ENCODE assay signal across 24 cellular contexts in genomic region chr18:24678626-24679025, GRCh38.
"Had no signal": no experiment of that assay in that cellular context is flagged by ENCODE, and none has a peak within 500 bp of the region (broad histone marks: within the 10 kb centered on the region; RNA-seq: fewer than 3 reads in every experiment).

No MANE protein-coding gene starts in this region.

- H3K4me1 Mint-ChIP-seq: activated naive CD8-positive, alpha-beta T cell treated with anti-CD3 and anti-CD28 coated beads, Interleukin-2, amount 10 ng/mL, durations not matched to agents 7 days and 5 days had no signal

- DNase-seq: activated CD4-positive, alpha-beta T cell treated with anti-CD3 and anti-CD28 coated beads for 4 hours; activated CD8-positive, alpha-beta memory T cell treated with anti-CD3 and anti-CD28 coated beads, Interleukin-2, amount 50 U/mL, for 4 hours; activated CD8-positive, alpha-beta T cell treated with anti-CD3 and anti-CD28 coated beads for 36 hours; activated naive CD4-positive, alpha-beta T cell treated with anti-CD3 and anti-CD28 coated beads, Interleukin-2, amount 50 U/mL, for 16 hours; activated naive CD8-positive, alpha-beta T cell treated with anti-CD3 and anti-CD28 coated beads, Interleukin-2, amount 10 ng/mL, durations not matched to agents 7 days and 5 days; activated T-cell treated with anti-CD3 and anti-CD28 coated beads, Interleukin-2, amount 50 U/mL, for 72 hours; adrenal gland; cerebellar nuclear complex; Karpas-422; NCI-H1092 treated with DMSO at 0.1 percent for 48 hours; NCI-H1417 treated with DMSO at 0.1 percent for 48 hours; NCI-H1694; NCI-H2029; NCI-H2107; NCI-H345; NCI-H510A; NCI-H526 treated with DMSO at 0.1 percent for 48 hours; NK-92 treated with Interleukin-12 subunit alpha and Interleukin-12 subunit beta, amount 100 ng/mL, for 24 hours; PC-3; SHP77 had no signal

- H3K9me3 Mint-ChIP-seq: activated CD8-positive, alpha-beta T cell treated with anti-CD3 and anti-CD28 coated beads for 36 hours; activated naive CD8-positive, alpha-beta T cell treated with anti-CD3 and anti-CD28 coated beads, Interleukin-2, amount 10 ng/mL, durations not matched to agents 7 days and 5 days; T-helper 1 cell treated with Interleukin-12 subunit alpha and Interleukin-12 subunit beta and Interleukin-4 antibody, amounts not matched to agents 30 μg/mL and 1 μg/mL, for 36 hours had no signal

- H3K4me3 Mint-ChIP-seq: activated CD8-positive, alpha-beta T cell treated with anti-CD3 and anti-CD28 coated beads for 36 hours; activated naive CD8-positive, alpha-beta T cell treated with anti-CD3 and anti-CD28 coated beads, Interleukin-2, amount 10 ng/mL, durations not matched to agents 7 days and 5 days; activated T-cell treated with anti-CD3 and anti-CD28 coated beads, Interleukin-2, amount 50 U/mL, for 72 hours; T-helper 1 cell treated with Interleukin-12 subunit alpha and Interleukin-12 subunit beta and Interleukin-4 antibody, amounts not matched to agents 30 μg/mL and 1 μg/mL, for 36 hours had no signal

- H3K4me3 ChIP-seq: adrenal gland, SJSA1 had no signal

- H3K27ac ChIP-seq: adrenal gland, SJSA1 had no signal

- ATAC-seq: activated CD4-positive, CD25-positive, alpha-beta regulatory T cell treated with anti-CD3 and anti-CD28 coated beads, Interleukin-2, amount 50 U/mL, for 24 hours; activated CD8-positive, alpha-beta T cell treated with anti-CD3 and anti-CD28 coated beads for 36 hours; PC-3; SK-N-SH treated with all-trans-retinoic acid at 6 μM for 48 hours had no signal

- H3K36me3 Mint-ChIP-seq: activated naive CD8-positive, alpha-beta T cell treated with anti-CD3 and anti-CD28 coated beads, Interleukin-2, amount 10 ng/mL, durations not matched to agents 7 days and 5 days had no signal

- H3K9me3 ChIP-seq: adrenal gland, SJSA1 had no signal

- H3K27me3 ChIP-seq: adrenal gland, SJSA1 had no signal

- H3K4me1 ChIP-seq: adrenal gland, SJSA1 had no signal

- H3K27ac Mint-ChIP-seq: activated CD8-positive, alpha-beta T cell treated with anti-CD3 and anti-CD28 coated beads for 36 hours; activated naive CD8-positive, alpha-beta T cell treated with anti-CD3 and anti-CD28 coated beads, Interleukin-2, amount 10 ng/mL, durations not matched to agents 7 days and 5 days; activated T-cell treated with anti-CD3 and anti-CD28 coated beads, Interleukin-2, amount 50 U/mL, for 72 hours; T-helper 1 cell treated with Interleukin-12 subunit alpha and Interleukin-12 subunit beta and Interleukin-4 antibody, amounts not matched to agents 30 μg/mL and 1 μg/mL, for 36 hours had no signal

- H3K36me3 ChIP-seq: adrenal gland, SJSA1 had no signal
